In genomic region chr10:16828731-16829175, GRCh38 we compare ENCODE assay signal across 10 cellular contexts. TPM values are rescaled to one million over a fixed set of nuclear protein-coding genes. Genes with fewer than 3 reads are reported as not detected.
DNase-seq lines count a peak whose midpoint lies in the region; ATAC-seq, FAIRE-seq and TF ChIP-seq lines count a peak whose summit lies in the region.
"Had no signal": no experiment of that assay in that cellular context is flagged by ENCODE, and none has a peak within 500 bp of the region (broad histone marks: within the 10 kb centered on the region; RNA-seq: fewer than 3 reads in every experiment).

No MANE protein-coding gene starts in this region.

- no peak overlapping the region for H3K9ac ChIP-seq in KMS-11
- H3K9ac ChIP-seq: BLaER1 treated with 17β-estradiol and CSF1 and Interleukin-3, amounts not matched to agents 10 nM and 100 nM had no signal

- H3K79me2 ChIP-seq in KMS-11 (ENCODE audit: insufficient read depth, low read depth): no peaks in the 10 kb centered on the region

- H3K4me2 ChIP-seq in KMS-11: no peak overlapping the region

- peaks cover 7% of the 10 kb centered on the region for H3K4me1 ChIP-seq in KMS-11 (ENCODE audit: low read depth, poor library complexity, severe bottlenecking)

- H2AFZ ChIP-seq in KMS-11 (ENCODE audit: low read depth): peak overlapping the region; percentile 39

- TF ChIP-seq CTCF in KMS-11 (conservative IDR thresholded peaks at IDR 0.05; ENCODE audit: low read depth, low read length) (no peak), D721Med (IDR thresholded peaks at IDR 0.05; ENCODE audit: insufficient read depth, missing control alignments) (no peak)

- H3K27ac ChIP-seq in KMS-11: no peak overlapping the region
- H3K27ac ChIP-seq: BLaER1 treated with 17β-estradiol and CSF1 and Interleukin-3, amounts not matched to agents 10 nM and 100 nM; VCaP had no signal

- no peak for FAIRE-seq in D721Med (lab: Jason Lieb, UNC)

- no peak overlapping the region for H3K4me3 ChIP-seq in KMS-11 (IDR thresholded peaks at IDR 0.05; ENCODE audit: insufficient read depth, low read depth, low read length)
- H3K4me3 ChIP-seq: BLaER1 treated with 17β-estradiol and CSF1 and Interleukin-3, amounts not matched to agents 10 nM and 100 nM had no signal

- peak; percentile 51 for DNase-seq in AG08395 (ENCODE audit: low spot score)
- DNase-seq in dermis microvascular lymphatic vessel endothelial cell (ENCODE audit: low read depth in 2 of 2): peak; percentile 70 to 98
- DNase-seq in lung microvascular endothelial cell (ENCODE audit: low read depth in 2 of 2): peak; percentile 86 to 96
- no peak for DNase-seq in D721Med (ENCODE audit: insufficient read length, low spot score)
- DNase-seq in hippocampal formation (lab: John Stamatoyannopoulos, UW): no peak
- no peak for DNase-seq in D341Med (ENCODE audit: low spot score)

- H4K20me1 ChIP-seq in KMS-11 (ENCODE audit: insufficient read depth): no peaks in the 10 kb centered on the region
- H4K20me1 ChIP-seq: BLaER1 treated with 17β-estradiol and CSF1 and Interleukin-3, amounts not matched to agents 10 nM and 100 nM had no signal

- ATAC-seq in GM18520 (IDR thresholded peaks at IDR 0.05; ENCODE audit: unreplicated experiment): no peak

- no peaks in the 10 kb centered on the region for H3K36me3 ChIP-seq in KMS-11 (ENCODE audit: insufficient read depth)
- H3K36me3 ChIP-seq: BLaER1 treated with 17β-estradiol and CSF1 and Interleukin-3, amounts not matched to agents 10 nM and 100 nM had no signal

- no peaks in the 10 kb centered on the region for H3K27me3 ChIP-seq in KMS-11 (ENCODE audit: insufficient read depth, low read depth)
- H3K27me3 ChIP-seq: BLaER1 treated with 17β-estradiol and CSF1 and Interleukin-3, amounts not matched to agents 10 nM and 100 nM had no signal

RNA-seq across cellular contexts. Expression of gene RSU1, which starts 11.5 kb away (rescaled TPM):
- total RNA-seq in dermis microvascular lymphatic vessel endothelial cell (42.9 and 77.4 TPM in 2 replicates), lung microvascular endothelial cell (31.4 and 32.3 TPM in 2 replicates)

Comparison
In these comparisons a context has a peak if more than half of its experiments do, and no peak if none do; other contexts are left out.
1. DNase-seq: peak in AG08395 (single experiment), dermis microvascular lymphatic vessel endothelial cell (2 of 2) and lung microvascular endothelial cell (2 of 2); none in D721Med (single experiment), hippocampal formation (0 of 2) and D341Med (single experiment).